ENCODE assay signal across 18 cellular contexts in the genomic region with DNA sequence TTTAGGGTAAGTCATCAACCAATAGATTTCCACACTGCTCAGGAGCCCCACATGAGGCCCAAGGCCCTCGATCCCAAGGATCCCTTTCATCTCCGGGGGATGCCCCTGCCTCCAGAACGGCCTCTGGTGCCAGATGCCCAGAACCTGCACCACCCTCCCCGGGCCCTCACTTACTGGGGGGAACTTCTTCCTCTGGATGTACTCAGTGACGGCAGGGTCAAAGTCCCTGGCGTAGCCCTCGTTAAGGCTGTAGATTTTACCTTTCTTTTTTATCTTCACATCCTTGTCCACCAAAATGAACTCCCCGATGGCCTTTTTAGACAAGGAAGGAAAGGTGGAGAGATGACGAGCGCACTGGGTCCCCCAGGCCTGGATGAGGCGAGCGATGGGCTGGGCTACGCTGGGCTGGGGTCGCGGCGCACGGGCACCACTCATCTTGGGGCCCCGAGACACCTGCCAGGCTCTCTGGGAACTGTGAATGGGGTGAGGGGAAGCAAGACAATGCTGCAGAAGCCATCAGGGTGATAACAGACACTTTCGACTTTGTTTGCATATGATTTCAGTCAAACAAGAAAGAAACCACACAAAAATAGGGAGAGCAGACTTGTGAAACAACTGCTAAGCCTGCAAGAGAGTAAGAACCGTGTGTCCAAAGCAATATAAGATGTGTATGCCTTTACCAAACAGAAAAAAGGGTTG. TPM values are rescaled to one million over a fixed set of nuclear protein-coding genes. Genes with fewer than 3 reads are reported as not detected.
"Had no signal": no experiment of that assay in that cellular context is flagged by ENCODE, and none has a peak within 500 bp of the region (broad histone marks: within the 10 kb centered on the region; RNA-seq: fewer than 3 reads in every experiment).

No MANE protein-coding gene starts in this region.

- FAIRE-seq: astrocyte had no signal

- H3K27ac Mint-ChIP-seq: activated CD4-positive, alpha-beta T cell treated with anti-CD3 and anti-CD28 coated beads, Interleukin-2, amount 10 ng/mL, durations not matched to agents 24 days and 14 days; activated naive CD4-positive, alpha-beta T cell treated with anti-CD3 and anti-CD28 coated beads for 36 hours; T-helper 1 cell treated with Interleukin-12 subunit alpha and Interleukin-12 subunit beta and Interleukin-4 antibody, amounts not matched to agents 30 μg/mL and 1 μg/mL, for 36 hours; WTC11 had no signal

- H3K9me3 Mint-ChIP-seq: activated CD4-positive, alpha-beta T cell treated with anti-CD3 and anti-CD28 coated beads, Interleukin-2, amount 10 ng/mL, durations not matched to agents 24 days and 14 days; activated naive CD4-positive, alpha-beta T cell treated with anti-CD3 and anti-CD28 coated beads for 36 hours; nephron; T-helper 1 cell treated with Interleukin-12 subunit alpha and Interleukin-12 subunit beta and Interleukin-4 antibody, amounts not matched to agents 30 μg/mL and 1 μg/mL, for 36 hours; WTC11 had no signal

- H3K9me3 ChIP-seq: lower lobe of right lung had no signal

- H3K27ac ChIP-seq: cardiac muscle cell, coronary artery, epithelial cell of prostate, lower lobe of right lung had no signal

- H3K36me3 ChIP-seq: cardiac muscle cell had no signal

- H3K27me3 ChIP-seq: cardiac muscle cell had no signal

- H3K36me3 Mint-ChIP-seq: WTC11 had no signal

- ATAC-seq: lower lobe of right lung; stimulated activated naive CD8-positive, alpha-beta T cell treated with anti-CD3 and anti-CD28 coated beads, Interleukin-15, Interleukin-2, amounts not matched to agents 100 U/mL and 50 U/mL, for 24 hours; WTC11 had no signal

- H3K4me3 Mint-ChIP-seq: activated CD4-positive, alpha-beta T cell treated with anti-CD3 and anti-CD28 coated beads, Interleukin-2, amount 10 ng/mL, durations not matched to agents 24 days and 14 days; activated naive CD4-positive, alpha-beta T cell treated with anti-CD3 and anti-CD28 coated beads for 36 hours; nephron; T-helper 1 cell treated with Interleukin-12 subunit alpha and Interleukin-12 subunit beta and Interleukin-4 antibody, amounts not matched to agents 30 μg/mL and 1 μg/mL, for 36 hours; WTC11 had no signal

- DNase-seq: activated CD4-positive, alpha-beta T cell treated with anti-CD3 and anti-CD28 coated beads, Interleukin-2, amount 10 ng/mL, durations not matched to agents 24 days and 14 days; activated CD8-positive, alpha-beta memory T cell treated with anti-CD3 and anti-CD28 coated beads for 24 hours; activated naive CD4-positive, alpha-beta T cell treated with anti-CD3 and anti-CD28 coated beads for 36 hours; effector memory CD4-positive, alpha-beta T cell; lower lobe of right lung; midbrain; stimulated activated CD4-positive, alpha-beta T cell treated with anti-CD3 and anti-CD28 coated beads, Interleukin-4, amount 100 ng/mL, for 1 hour; stimulated activated CD8-positive, alpha-beta memory T cell treated with anti-CD3 and anti-CD28 coated beads, Interleukin-4, amount 100 ng/mL, for 48 hours; stimulated activated naive CD8-positive, alpha-beta T cell treated with anti-CD3 and anti-CD28 coated beads, Interleukin-15, Interleukin-2, amounts not matched to agents 100 U/mL and 50 U/mL, for 24 hours had no signal

- H3K4me3 ChIP-seq: cardiac muscle cell, coronary artery, lower lobe of right lung had no signal

RNA-seq across cellular contexts. Expression of gene FBP2, which starts 13.2 kb away (rescaled TPM):
- total RNA-seq: activated CD4-positive, alpha-beta T cell treated with anti-CD3 and anti-CD28 coated beads, Interleukin-2, amount 10 ng/mL, durations not matched to agents 24 days and 14 days; activated naive CD4-positive, alpha-beta T cell treated with anti-CD3 and anti-CD28 coated beads for 36 hours; astrocyte; cardiac muscle cell; lower lobe of right lung; osteoblast; temporal lobe; WTC11 had no signal

RNA-seq across cellular contexts. Expression of gene FBP1, which starts 32.5 kb away (rescaled TPM):
- total RNA-seq: activated CD4-positive, alpha-beta T cell treated with anti-CD3 and anti-CD28 coated beads, Interleukin-2, amount 10 ng/mL, durations not matched to agents 24 days and 14 days; temporal lobe had no signal

RNA-seq across cellular contexts. Expression of gene PCAT7, which starts 51.9 kb away (rescaled TPM):
- total RNA-seq: activated CD4-positive, alpha-beta T cell treated with anti-CD3 and anti-CD28 coated beads, Interleukin-2, amount 10 ng/mL, durations not matched to agents 24 days and 14 days; activated naive CD4-positive, alpha-beta T cell treated with anti-CD3 and anti-CD28 coated beads for 36 hours; temporal lobe had no signal
